Comparison of ENCODE assay signal across 1 cellular context in genomic region chr12:56116267-56117081, GRCh38.
TF ChIP-seq lines count a peak whose summit lies in the region.

Gene RPL41 (plus strand): TSS chr12:56116633.

TF ChIP-seq in HepG2, 621 proteins besides CTCF, POLR2A, EP300 and RAD21 (continued from another document and continues in another):
- TF ChIP-seq, protein P1, sequence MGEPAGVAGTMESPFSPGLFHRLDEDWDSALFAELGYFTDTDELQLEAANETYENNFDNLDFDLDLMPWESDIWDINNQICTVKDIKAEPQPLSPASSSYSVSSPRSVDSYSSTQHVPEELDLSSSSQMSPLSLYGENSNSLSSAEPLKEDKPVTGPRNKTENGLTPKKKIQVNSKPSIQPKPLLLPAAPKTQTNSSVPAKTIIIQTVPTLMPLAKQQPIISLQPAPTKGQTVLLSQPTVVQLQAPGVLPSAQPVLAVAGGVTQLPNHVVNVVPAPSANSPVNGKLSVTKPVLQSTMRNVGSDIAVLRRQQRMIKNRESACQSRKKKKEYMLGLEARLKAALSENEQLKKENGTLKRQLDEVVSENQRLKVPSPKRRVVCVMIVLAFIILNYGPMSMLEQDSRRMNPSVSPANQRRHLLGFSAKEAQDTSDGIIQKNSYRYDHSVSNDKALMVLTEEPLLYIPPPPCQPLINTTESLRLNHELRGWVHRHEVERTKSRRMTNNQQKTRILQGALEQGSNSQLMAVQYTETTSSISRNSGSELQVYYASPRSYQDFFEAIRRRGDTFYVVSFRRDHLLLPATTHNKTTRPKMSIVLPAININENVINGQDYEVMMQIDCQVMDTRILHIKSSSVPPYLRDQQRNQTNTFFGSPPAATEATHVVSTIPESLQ (CRISPR knock-in tag; conservative IDR thresholded peaks at IDR 0.05): peak; percentile 90; the same call in 1 of the 2 replicates
- TF ChIP-seq HOXA9 (CRISPR knock-in tag; IDR thresholded peaks at IDR 0.05; ENCODE audit: borderline replicate concordance): no peak; the same call in 1 of the 2 replicates
- no peak for TF ChIP-seq ZNF674 (CRISPR knock-in tag; IDR thresholded peaks at IDR 0.05; ENCODE audit: low read depth)
- TF ChIP-seq NR1H2 (CRISPR knock-in tag; IDR thresholded peaks at IDR 0.05; ENCODE audit: borderline replicate concordance, low read depth): no peak
- TF ChIP-seq ZNF879 (CRISPR knock-in tag; IDR thresholded peaks at IDR 0.05): no peak
- TF ChIP-seq GRHL1 (CRISPR knock-in tag; conservative IDR thresholded peaks at IDR 0.05): no peak
- TF ChIP-seq ZNF441 (CRISPR knock-in tag; IDR thresholded peaks at IDR 0.05; ENCODE audit: borderline replicate concordance): 0 out of 2 replicates have a peak, but pooled peaks have one; percentile 28
- TF ChIP-seq ZNF235 (CRISPR knock-in tag; IDR thresholded peaks at IDR 0.05; ENCODE audit: borderline replicate concordance): peak; percentile 81; the same call in 1 of the 2 replicates
- no peak for TF ChIP-seq KAT2B (IDR thresholded peaks at IDR 0.05; ENCODE audit: borderline replicate concordance, low read depth, low read length)
- peak; percentile 73 for TF ChIP-seq HINFP (CRISPR knock-in tag; IDR thresholded peaks at IDR 0.05; ENCODE audit: low read depth)
- TF ChIP-seq ZNF574 (CRISPR knock-in tag; IDR thresholded peaks at IDR 0.05): peak; percentile 97
- TF ChIP-seq RARA (CRISPR knock-in tag; IDR thresholded peaks at IDR 0.05): no peak
- TF ChIP-seq ZNF17 (CRISPR knock-in tag; IDR thresholded peaks at IDR 0.05): no peak
- TF ChIP-seq REPIN1 (CRISPR knock-in tag; IDR thresholded peaks at IDR 0.05; ENCODE audit: borderline replicate concordance, low read depth): peak; percentile 56; the same call in 1 of the 2 replicates
- TF ChIP-seq ZNF549 (CRISPR knock-in tag; IDR thresholded peaks at IDR 0.05): no peak
- TF ChIP-seq ZNF367 (CRISPR knock-in tag; IDR thresholded peaks at IDR 0.05; ENCODE audit: borderline replicate concordance): no peak
- no peak for TF ChIP-seq MLLT10 (CRISPR knock-in tag; IDR thresholded peaks at IDR 0.05)
- no peak for TF ChIP-seq ZNF83 (CRISPR knock-in tag; IDR thresholded peaks at IDR 0.05; ENCODE audit: borderline replicate concordance)
- TF ChIP-seq SMARCC2 (IDR thresholded peaks at IDR 0.05): no peak
- no peak for TF ChIP-seq NFE2L1 (CRISPR knock-in tag; IDR thresholded peaks at IDR 0.05; ENCODE audit: borderline replicate concordance)
- TF ChIP-seq MYNN (CRISPR knock-in tag; IDR thresholded peaks at IDR 0.05; ENCODE audit: low read depth): peak; percentile 81; the same call in 1 of the 2 replicates
- no peak for TF ChIP-seq E2F5 (CRISPR knock-in tag; conservative IDR thresholded peaks at IDR 0.05)
- TF ChIP-seq FOXK1 (CRISPR knock-in tag; IDR thresholded peaks at IDR 0.05; ENCODE audit: borderline replicate concordance, low read depth): peak; percentile 53; the same call in 1 of the 2 replicates
- TF ChIP-seq, protein P2, sequence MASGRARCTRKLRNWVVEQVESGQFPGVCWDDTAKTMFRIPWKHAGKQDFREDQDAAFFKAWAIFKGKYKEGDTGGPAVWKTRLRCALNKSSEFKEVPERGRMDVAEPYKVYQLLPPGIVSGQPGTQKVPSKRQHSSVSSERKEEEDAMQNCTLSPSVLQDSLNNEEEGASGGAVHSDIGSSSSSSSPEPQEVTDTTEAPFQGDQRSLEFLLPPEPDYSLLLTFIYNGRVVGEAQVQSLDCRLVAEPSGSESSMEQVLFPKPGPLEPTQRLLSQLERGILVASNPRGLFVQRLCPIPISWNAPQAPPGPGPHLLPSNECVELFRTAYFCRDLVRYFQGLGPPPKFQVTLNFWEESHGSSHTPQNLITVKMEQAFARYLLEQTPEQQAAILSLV (CRISPR knock-in tag; IDR thresholded peaks at IDR 0.05; ENCODE audit: borderline replicate concordance): peak; percentile 41; the same call in 1 of the 2 replicates
- TF ChIP-seq ZSCAN31 (CRISPR knock-in tag; IDR thresholded peaks at IDR 0.05; ENCODE audit: low read depth): no peak
- TF ChIP-seq, protein P3, sequence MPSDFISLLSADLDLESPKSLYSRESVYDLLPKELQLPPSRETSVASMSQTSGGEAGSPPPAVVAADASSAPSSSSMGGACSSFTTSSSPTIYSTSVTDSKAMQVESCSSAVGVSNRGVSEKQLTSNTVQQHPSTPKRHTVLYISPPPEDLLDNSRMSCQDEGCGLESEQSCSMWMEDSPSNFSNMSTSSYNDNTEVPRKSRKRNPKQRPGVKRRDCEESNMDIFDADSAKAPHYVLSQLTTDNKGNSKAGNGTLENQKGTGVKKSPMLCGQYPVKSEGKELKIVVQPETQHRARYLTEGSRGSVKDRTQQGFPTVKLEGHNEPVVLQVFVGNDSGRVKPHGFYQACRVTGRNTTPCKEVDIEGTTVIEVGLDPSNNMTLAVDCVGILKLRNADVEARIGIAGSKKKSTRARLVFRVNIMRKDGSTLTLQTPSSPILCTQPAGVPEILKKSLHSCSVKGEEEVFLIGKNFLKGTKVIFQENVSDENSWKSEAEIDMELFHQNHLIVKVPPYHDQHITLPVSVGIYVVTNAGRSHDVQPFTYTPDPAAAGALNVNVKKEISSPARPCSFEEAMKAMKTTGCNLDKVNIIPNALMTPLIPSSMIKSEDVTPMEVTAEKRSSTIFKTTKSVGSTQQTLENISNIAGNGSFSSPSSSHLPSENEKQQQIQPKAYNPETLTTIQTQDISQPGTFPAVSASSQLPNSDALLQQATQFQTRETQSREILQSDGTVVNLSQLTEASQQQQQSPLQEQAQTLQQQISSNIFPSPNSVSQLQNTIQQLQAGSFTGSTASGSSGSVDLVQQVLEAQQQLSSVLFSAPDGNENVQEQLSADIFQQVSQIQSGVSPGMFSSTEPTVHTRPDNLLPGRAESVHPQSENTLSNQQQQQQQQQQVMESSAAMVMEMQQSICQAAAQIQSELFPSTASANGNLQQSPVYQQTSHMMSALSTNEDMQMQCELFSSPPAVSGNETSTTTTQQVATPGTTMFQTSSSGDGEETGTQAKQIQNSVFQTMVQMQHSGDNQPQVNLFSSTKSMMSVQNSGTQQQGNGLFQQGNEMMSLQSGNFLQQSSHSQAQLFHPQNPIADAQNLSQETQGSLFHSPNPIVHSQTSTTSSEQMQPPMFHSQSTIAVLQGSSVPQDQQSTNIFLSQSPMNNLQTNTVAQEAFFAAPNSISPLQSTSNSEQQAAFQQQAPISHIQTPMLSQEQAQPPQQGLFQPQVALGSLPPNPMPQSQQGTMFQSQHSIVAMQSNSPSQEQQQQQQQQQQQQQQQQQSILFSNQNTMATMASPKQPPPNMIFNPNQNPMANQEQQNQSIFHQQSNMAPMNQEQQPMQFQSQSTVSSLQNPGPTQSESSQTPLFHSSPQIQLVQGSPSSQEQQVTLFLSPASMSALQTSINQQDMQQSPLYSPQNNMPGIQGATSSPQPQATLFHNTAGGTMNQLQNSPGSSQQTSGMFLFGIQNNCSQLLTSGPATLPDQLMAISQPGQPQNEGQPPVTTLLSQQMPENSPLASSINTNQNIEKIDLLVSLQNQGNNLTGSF (CRISPR knock-in tag; IDR thresholded peaks at IDR 0.05): 0 out of 2 replicates have a peak, but pooled peaks have one; percentile 68
- TF ChIP-seq ZNF619 (CRISPR knock-in tag; IDR thresholded peaks at IDR 0.05): no peak; the same call in 1 of the 2 replicates
- no peak for TF ChIP-seq ZNF713 (CRISPR knock-in tag; IDR thresholded peaks at IDR 0.05)
- 0 out of 2 replicates have a peak, but pooled peaks have one; percentile 45 for TF ChIP-seq JUN (CRISPR knock-in tag; IDR thresholded peaks at IDR 0.05)
- TF ChIP-seq ZNF614 (CRISPR knock-in tag; IDR thresholded peaks at IDR 0.05; ENCODE audit: borderline replicate concordance): peak; percentile 45; the same call in 1 of the 2 replicates
- peak in 1 of 2 experiments; percentile 94; a peak in 2 of 4 replicates for TF ChIP-seq KLF16 (CRISPR knock-in tag; IDR thresholded peaks at IDR 0.05)
- TF ChIP-seq ZKSCAN5 (CRISPR knock-in tag; IDR thresholded peaks at IDR 0.05): no peak
- peak; percentile 17; the same call in 1 of the 2 replicates for TF ChIP-seq NR2F2 (IDR thresholded peaks at IDR 0.05; ENCODE audit: borderline replicate concordance, low read depth)
- peak; percentile 49; the same call in 1 of the 2 replicates for TF ChIP-seq ZNF777 (CRISPR knock-in tag; IDR thresholded peaks at IDR 0.05)
- no peak; the same call in 1 of the 2 replicates for TF ChIP-seq KLF9 (CRISPR knock-in tag; IDR thresholded peaks at IDR 0.05; ENCODE audit: low read depth)
- TF ChIP-seq ELF1 (CRISPR knock-in tag; IDR thresholded peaks at IDR 0.05): peak; percentile 75
- peak; percentile 64; the same call in 1 of the 2 replicates for TF ChIP-seq MXD4 (CRISPR knock-in tag; IDR thresholded peaks at IDR 0.05)
- TF ChIP-seq ZFP41 (CRISPR knock-in tag; IDR thresholded peaks at IDR 0.05; ENCODE audit: borderline replicate concordance): no peak
- TF ChIP-seq, protein P4, sequence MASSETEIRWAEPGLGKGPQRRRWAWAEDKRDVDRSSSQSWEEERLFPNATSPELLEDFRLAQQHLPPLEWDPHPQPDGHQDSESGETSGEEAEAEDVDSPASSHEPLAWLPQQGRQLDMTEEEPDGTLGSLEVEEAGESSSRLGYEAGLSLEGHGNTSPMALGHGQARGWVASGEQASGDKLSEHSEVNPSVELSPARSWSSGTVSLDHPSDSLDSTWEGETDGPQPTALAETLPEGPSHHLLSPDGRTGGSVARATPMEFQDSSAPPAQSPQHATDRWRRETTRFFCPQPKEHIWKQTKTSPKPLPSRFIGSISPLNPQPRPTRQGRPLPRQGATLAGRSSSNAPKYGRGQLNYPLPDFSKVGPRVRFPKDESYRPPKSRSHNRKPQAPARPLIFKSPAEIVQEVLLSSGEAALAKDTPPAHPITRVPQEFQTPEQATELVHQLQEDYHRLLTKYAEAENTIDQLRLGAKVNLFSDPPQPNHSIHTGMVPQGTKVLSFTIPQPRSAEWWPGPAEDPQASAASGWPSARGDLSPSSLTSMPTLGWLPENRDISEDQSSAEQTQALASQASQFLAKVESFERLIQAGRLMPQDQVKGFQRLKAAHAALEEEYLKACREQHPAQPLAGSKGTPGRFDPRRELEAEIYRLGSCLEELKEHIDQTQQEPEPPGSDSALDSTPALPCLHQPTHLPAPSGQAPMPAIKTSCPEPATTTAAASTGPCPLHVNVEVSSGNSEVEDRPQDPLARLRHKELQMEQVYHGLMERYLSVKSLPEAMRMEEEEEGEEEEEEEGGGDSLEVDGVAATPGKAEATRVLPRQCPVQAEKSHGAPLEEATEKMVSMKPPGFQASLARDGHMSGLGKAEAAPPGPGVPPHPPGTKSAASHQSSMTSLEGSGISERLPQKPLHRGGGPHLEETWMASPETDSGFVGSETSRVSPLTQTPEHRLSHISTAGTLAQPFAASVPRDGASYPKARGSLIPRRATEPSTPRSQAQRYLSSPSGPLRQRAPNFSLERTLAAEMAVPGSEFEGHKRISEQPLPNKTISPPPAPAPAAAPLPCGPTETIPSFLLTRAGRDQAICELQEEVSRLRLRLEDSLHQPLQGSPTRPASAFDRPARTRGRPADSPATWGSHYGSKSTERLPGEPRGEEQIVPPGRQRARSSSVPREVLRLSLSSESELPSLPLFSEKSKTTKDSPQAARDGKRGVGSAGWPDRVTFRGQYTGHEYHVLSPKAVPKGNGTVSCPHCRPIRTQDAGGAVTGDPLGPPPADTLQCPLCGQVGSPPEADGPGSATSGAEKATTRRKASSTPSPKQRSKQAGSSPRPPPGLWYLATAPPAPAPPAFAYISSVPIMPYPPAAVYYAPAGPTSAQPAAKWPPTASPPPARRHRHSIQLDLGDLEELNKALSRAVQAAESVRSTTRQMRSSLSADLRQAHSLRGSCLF (CRISPR knock-in tag; IDR thresholded peaks at IDR 0.05; ENCODE audit: borderline replicate concordance): 0 out of 2 replicates have a peak, but pooled peaks have one; percentile 27
- TF ChIP-seq ZNF816 (CRISPR knock-in tag; IDR thresholded peaks at IDR 0.05; ENCODE audit: borderline replicate concordance): no peak
- TF ChIP-seq DNMT1 (CRISPR knock-in tag; IDR thresholded peaks at IDR 0.05): no peak
- peak; percentile 100 for TF ChIP-seq POLR2G (IDR thresholded peaks at IDR 0.05; ENCODE audit: low read depth, low read length)
